8 cellular contexts compared by ENCODE assay signal in genomic region chr4:39699676-39700409, GRCh38. TPM values are rescaled to one million over a fixed set of nuclear protein-coding genes. Genes with fewer than 3 reads are reported as not detected.
A peak's percentile ranks its signal among the peaks of the same experiment; 100 is the strongest.
DNase-seq lines count a peak whose midpoint lies in the region; ATAC-seq and TF ChIP-seq lines count a peak whose summit lies in the region.

No MANE protein-coding gene starts in this region.

- DNase-seq in heart right ventricle (no peak), Right ventricle myocardium superior (no peak), activated B cell treated with CpG ODN at 0.5 μM for 24 hours (no peak), upper lobe of left lung (no peak), 8988T (no peak), superior temporal gyrus (ENCODE audit: extremely low spot score) (no peak), SKM-1 treated with dmso at 0.1 percent for 144 hours (lab: John Stamatoyannopoulos, UW; ENCODE audit: unreplicated experiment) (no peak)

- 10% methylated on average over 4 of the region's 4 CpGs for WGBS in heart right ventricle, 2 donors
- 5 to 8% methylated on average over 4 of the region's 4 CpGs for WGBS in upper lobe of left lung, 2 donors

- ATAC-seq in heart right ventricle (no peak), Right ventricle myocardium superior (ENCODE audit: poor library complexity) (no peak), activated B cell treated with CpG ODN at 0.5 μM for 24 hours (ENCODE audit: low read depth) (no peak), upper lobe of left lung (ENCODE audit: low FRiP score in 2 of 2) (no peak)

- H3K27me3 ChIP-seq in heart right ventricle (no peaks in the 10 kb centered on the region), iPS-20b (ENCODE audit: insufficient read depth, low read length) (no peaks in the 10 kb centered on the region), upper lobe of left lung (no peaks in the 10 kb centered on the region)

- POLR2A ChIA-PET in activated B cell treated with CpG ODN at 0.5 μM for 24 hours (lab: Charles Lee): no interaction called here

- peaks cover 0 to 49% (median 33%) of the 10 kb centered on the region in 9 donors for H3K4me1 ChIP-seq in heart right ventricle
- peaks cover 18% of the 10 kb centered on the region; the same call in 1 of the 2 replicates for H3K4me1 ChIP-seq in iPS-20b (ENCODE audit: insufficient read depth, low read length)
- H3K4me1 ChIP-seq in upper lobe of left lung: peaks cover 27 to 49% (median 31%) of the 10 kb centered on the region in 4 donors

- H3K9me3 Mint-ChIP-seq in activated B cell treated with CpG ODN at 0.5 μM for 24 hours: no peaks in the 10 kb centered on the region

- TF ChIP-seq CTCF in heart right ventricle (IDR thresholded peaks at IDR 0.05): no peak
- no peak for TF ChIP-seq CTCF in activated B cell treated with CpG ODN at 0.5 μM for 24 hours (IDR thresholded peaks at IDR 0.05)
- no peak for TF ChIP-seq CTCF in upper lobe of left lung (IDR thresholded peaks at IDR 0.05)

- peak overlapping the region; percentile 96 for H3K27ac Mint-ChIP-seq in activated B cell treated with CpG ODN at 0.5 μM for 24 hours

- H3K4me3 ChIP-seq in heart right ventricle (peak overlapping the region in 9 of 10 donors; percentile 69 to 95 (median 82)), iPS-20b (ENCODE audit: low read length) (peak overlapping the region; percentile 97), upper lobe of left lung (peak overlapping the region in 3 of 4 donors; percentile 11 to 85 (median 69))

- no peak for TF ChIP-seq POLR2A in upper lobe of left lung (IDR thresholded peaks at IDR 0.05)

- peaks cover 20% of the 10 kb centered on the region for H3K36me3 Mint-ChIP-seq in activated B cell treated with CpG ODN at 0.5 μM for 24 hours (ENCODE audit: low read depth)

- H3K27ac ChIP-seq in heart right ventricle (peak overlapping the region in 5 of 10 donors; percentile 6 to 99 (median 23)), iPS-20b (ENCODE audit: low read length) (no peak overlapping the region), upper lobe of left lung (peak overlapping the region in 1 of 4 donors; percentile 94)

- H3K9ac ChIP-seq in iPS-20b (ENCODE audit: low read depth, low read length): peak overlapping the region; percentile 99; the same call in 1 of the 2 replicates

- no peak for TF ChIP-seq EP300 in upper lobe of left lung (IDR thresholded peaks at IDR 0.05)

- H3K27me3 Mint-ChIP-seq in activated B cell treated with CpG ODN at 0.5 μM for 24 hours: no peaks in the 10 kb centered on the region

- peaks cover 0 to 29% (median 0%) of the 10 kb centered on the region in 9 donors for H3K36me3 ChIP-seq in heart right ventricle
- peaks cover 19% of the 10 kb centered on the region; the same call in 1 of the 2 replicates for H3K36me3 ChIP-seq in iPS-20b (ENCODE audit: insufficient read depth, low read depth, low read length)
- peaks cover 0 to 11% (median 4%) of the 10 kb centered on the region in 4 donors for H3K36me3 ChIP-seq in upper lobe of left lung

- CTCF ChIA-PET in activated B cell treated with CpG ODN at 0.5 μM for 24 hours (lab: Charles Lee): no interaction called here

- intact Hi-C loops in heart right ventricle (cut with DNase I): loop anchor here in 7 of 10 donors (2.0 to 10.0 kb wide), 12 partner anchors 32 to 617 kb away; partner anchors contain the start of genes SMIM14 (in 4 of the 7), N4BP2 (in 3 of the 7), PDS5A (in 2 of the 7) and UGDH (in 1 of the 7)
- intact Hi-C loops in Right ventricle myocardium superior (cut with DNase I): loop anchor here (5.0 kb wide), 1 partner anchor 277 kb away; the partner anchor contains the start of gene PDS5A
- intact Hi-C loops in activated B cell treated with CpG ODN at 0.5 μM for 24 hours (cut with micrococcal nuclease): loop anchor here (2.0 to 5.0 kb wide), 7 partner anchors 32 to 627 kb away; partner anchors contain the start of genes LIAS, RHOH and RPL9

- H3K4me3 Mint-ChIP-seq in activated B cell treated with CpG ODN at 0.5 μM for 24 hours: peak overlapping the region; percentile 99

- H3K9me3 ChIP-seq in heart right ventricle: no peaks in the 10 kb centered on the region
- no peaks in the 10 kb centered on the region for H3K9me3 ChIP-seq in iPS-20b (ENCODE audit: insufficient read depth, low read depth, low read length)
- no peaks in the 10 kb centered on the region for H3K9me3 ChIP-seq in upper lobe of left lung

- H3K4me1 Mint-ChIP-seq in activated B cell treated with CpG ODN at 0.5 μM for 24 hours: peaks cover 50% of the 10 kb centered on the region

RNA-seq across cellular contexts. Expression of gene UBE2K, which starts 1.9 kb away (rescaled TPM):
- total RNA-seq in heart right ventricle (10 to 100 TPM; 52.9 to 74.0 (median 57.7) TPM), Right ventricle myocardium superior (57.7 TPM), activated B cell treated with CpG ODN at 0.5 μM for 24 hours (54.4 and 64.0 TPM in 2 replicates), upper lobe of left lung (10 to 100 TPM; 22.3 to 57.4 (median 34.4) TPM)
- polyA plus RNA-seq in heart right ventricle: 10 to 100 TPM; 24.0 to 30.4 TPM
